In genomic region chr9:94945191-94946144, GRCh38 we compare ENCODE assay signal across 9 cellular contexts.
A peak's percentile ranks its signal among the peaks of the same experiment; 100 is the strongest.
DNase-seq lines count a peak whose midpoint lies in the region; ATAC-seq and TF ChIP-seq lines count a peak whose summit lies in the region.
"Had no signal": no experiment of that assay in that cellular context is flagged by ENCODE, and none has a peak within 500 bp of the region (broad histone marks: within the 10 kb centered on the region; RNA-seq: fewer than 3 reads in every experiment).

No MANE protein-coding gene starts in this region.

- WGBS in thyroid gland, 2 donors = 83 to 84% methylated on average over 14 of the region's 14 CpGs

- POLR2A ChIA-PET in activated CD8-positive, alpha-beta T cell treated with anti-CD3 and anti-CD28 coated beads for 36 hours (lab: Charles Lee) = no interaction called here

- H3K9me3 ChIP-seq in MG63 (no peaks in the 10 kb centered on the region), thyroid gland (no peaks in the 10 kb centered on the region)
- H3K9me3 ChIP-seq: HAP-1 had no signal

- peaks cover 19 to 32% of the 10 kb centered on the region in 2 donors for H3K4me1 ChIP-seq in thyroid gland
- H3K4me1 ChIP-seq: HAP-1 had no signal

- H3K9me3 Mint-ChIP-seq in activated CD8-positive, alpha-beta T cell treated with anti-CD3 and anti-CD28 coated beads for 36 hours = no peaks in the 10 kb centered on the region

- H3K4me1 Mint-ChIP-seq in activated CD8-positive, alpha-beta T cell treated with anti-CD3 and anti-CD28 coated beads for 36 hours (ENCODE audit: low read depth) = peaks cover 16% of the 10 kb centered on the region

- H3K4me3 ChIP-seq in MG63 (no peak overlapping the region), thyroid gland (replicated peaks in 1 of 3) (no peak overlapping the region)
- H3K4me3 ChIP-seq: HAP-1 had no signal

- no peaks in the 10 kb centered on the region for H3K27me3 Mint-ChIP-seq in activated CD8-positive, alpha-beta T cell treated with anti-CD3 and anti-CD28 coated beads for 36 hours

- no peak for TF ChIP-seq POLR2A in thyroid gland (IDR thresholded peaks at IDR 0.05)

- H3K36me3 ChIP-seq in MG63 = no peaks in the 10 kb centered on the region; the same call in 1 of the 2 replicates
- H3K36me3 ChIP-seq in thyroid gland = no peaks in the 10 kb centered on the region
- H3K36me3 ChIP-seq: HAP-1 had no signal

- peak overlapping the region; percentile 83 for H3K27ac ChIP-seq in caudate nucleus (ENCODE audit: low read depth, low read length)
- peak overlapping the region; percentile 67 for H3K27ac ChIP-seq in layer of hippocampus (ENCODE audit: low read depth, low read length)
- H3K27ac ChIP-seq in thyroid gland = peak overlapping the region; percentile 5 to 52 (median 19)

- CTCF ChIA-PET in activated CD8-positive, alpha-beta T cell treated with anti-CD3 and anti-CD28 coated beads for 36 hours (lab: Charles Lee) = no interaction called here

- DNase-seq in MG63 (peak; percentile 86), caudate nucleus (lab: John Stamatoyannopoulos, UW) (peak in 33 of 61 donors; percentile 10 to 72 (median 39)), thyroid gland (no peak), medulla oblongata (ENCODE audit: extremely low spot score) (no peak), NCI-H1105 treated with DMSO at 0.1 percent for 48 hours (lab: John Stamatoyannopoulos, UW) (no peak), NCI-H526 treated with DMSO at 0.1 percent for 48 hours (lab: John Stamatoyannopoulos, UW) (no peak)
- DNase-seq in activated CD8-positive, alpha-beta T cell treated with anti-CD3 and anti-CD28 coated beads for 36 hours = no peak

- H3K36me3 Mint-ChIP-seq in activated CD8-positive, alpha-beta T cell treated with anti-CD3 and anti-CD28 coated beads for 36 hours (ENCODE audit: low read depth) = no peaks in the 10 kb centered on the region

- H3K27me3 ChIP-seq in MG63 (no peaks in the 10 kb centered on the region), layer of hippocampus (ENCODE audit: control insufficient read depth, insufficient read depth, low read length) (no peaks in the 10 kb centered on the region), thyroid gland (no peaks in the 10 kb centered on the region)

- intact Hi-C loops in thyroid gland (cut with DNase I) = no loop called here
- intact Hi-C loops in activated CD8-positive, alpha-beta T cell treated with anti-CD3 and anti-CD28 coated beads for 36 hours (cut with micrococcal nuclease) = no loop called here

- no peak for TF ChIP-seq CTCF in thyroid gland (IDR thresholded peaks at IDR 0.05)
- no peak for TF ChIP-seq CTCF in activated CD8-positive, alpha-beta T cell treated with anti-CD3 and anti-CD28 coated beads for 36 hours (IDR thresholded peaks at IDR 0.05)

- H3K4me3 Mint-ChIP-seq in activated CD8-positive, alpha-beta T cell treated with anti-CD3 and anti-CD28 coated beads for 36 hours = no peak overlapping the region

- ATAC-seq in activated CD8-positive, alpha-beta T cell treated with anti-CD3 and anti-CD28 coated beads for 36 hours = no peak

- H3K27ac Mint-ChIP-seq in activated CD8-positive, alpha-beta T cell treated with anti-CD3 and anti-CD28 coated beads for 36 hours = no peak overlapping the region

Comparison
In these comparisons a context has a peak if more than half of its experiments do, and no peak if none do; other contexts are left out.
1. DNase-seq: peak in MG63 (single experiment) and caudate nucleus (33 of 61); none in thyroid gland (0 of 2), medulla oblongata (single experiment), activated CD8-positive, alpha-beta T cell treated with anti-CD3 and anti-CD28 coated beads for 36 hours (single experiment), NCI-H1105 treated with DMSO at 0.1 percent for 48 hours (single experiment) and NCI-H526 treated with DMSO at 0.1 percent for 48 hours (single experiment).
2. H3K27ac ChIP-seq: peak in every context shown above with its lines; median percentile 83 in caudate nucleus; 67 in layer of hippocampus; 19 in thyroid gland.